ENCODE assay signal across 29 cellular contexts in genomic region chr2:73746015-73746876, GRCh38. TPM values are rescaled to one million over a fixed set of nuclear protein-coding genes. Genes with fewer than 3 reads are reported as not detected.
A peak's percentile ranks its signal among the peaks of the same experiment; 100 is the strongest.
DNase-seq lines count a peak whose midpoint lies in the region; ATAC-seq and TF ChIP-seq lines count a peak whose summit lies in the region.
"Had no signal": no experiment of that assay in that cellular context is flagged by ENCODE, and none has a peak within 500 bp of the region (broad histone marks: within the 10 kb centered on the region; RNA-seq: fewer than 3 reads in every experiment).

No MANE protein-coding gene starts in this region.

- no peak overlapping the region for H3K56ac ChIP-seq in H9 (ENCODE audit: insufficient read length, low read depth, low read length)

- H3K36me3 ChIP-seq in WERI-Rb-1, result peaks cover 21% of the 10 kb centered on the region

- no CpG with 5 or more reads among the region's 11 CpGs for WGBS in H9 (ENCODE audit: extremely low coverage, insufficient read length, low lambda C conversion rate)

- no peak overlapping the region for H4K5ac ChIP-seq in H9 (ENCODE audit: insufficient read length, low read depth, low read length)

- H3K4me1 ChIP-seq in H9 (ENCODE audit: insufficient read depth, low read length) (no peaks in the 10 kb centered on the region), foreskin keratinocyte (no peaks in the 10 kb centered on the region)
- H3K4me1 ChIP-seq: BLaER1 treated with 17β-estradiol and CSF1 and Interleukin-3, amounts not matched to agents 10 nM and 100 nM; gastrocnemius medialis; suprapubic skin had no signal

- no peaks in the 10 kb centered on the region for H3K9me3 ChIP-seq in H9 (ENCODE audit: control insufficient read depth, low read depth, low read length)
- no peaks in the 10 kb centered on the region for H3K9me3 ChIP-seq in WERI-Rb-1 (ENCODE audit: severe bottlenecking)
- H3K9me3 ChIP-seq: gastrocnemius medialis, SK-N-SH, suprapubic skin had no signal

- no peaks in the 10 kb centered on the region for H3K9me3 Mint-ChIP-seq in H9
- H3K9me3 Mint-ChIP-seq in natural killer cell treated with Interleukin-12 subunit alpha and Interleukin-12 subunit beta and Interleukin-15 and Interleukin-18, amount 100 ng/mL, for 72 hours, result no peaks in the 10 kb centered on the region
- H3K9me3 Mint-ChIP-seq: activated CD4-positive, alpha-beta memory T cell treated with anti-CD3 and anti-CD28 coated beads for 36 hours; activated T-cell treated with anti-CD3 and anti-CD28 coated beads, Interleukin-2, amount 50 U/mL, for 72 hours; HFFc6; T-helper 1 cell treated with Interleukin-12 subunit alpha and Interleukin-12 subunit beta and Interleukin-4 antibody, amounts not matched to agents 30 μg/mL and 1 μg/mL, for 36 hours had no signal

- H3K79me2 ChIP-seq in H9 (ENCODE audit: insufficient read depth, low read length), result no peaks in the 10 kb centered on the region
- H3K79me2 ChIP-seq: hepatocyte had no signal

- H2BK120ac ChIP-seq in H9 (ENCODE audit: low read depth, low read length, poor library complexity, severe bottlenecking), result no peak overlapping the region

- ATAC-seq in foreskin keratinocyte (no peak), GM19455 (IDR thresholded peaks at IDR 0.05; ENCODE audit: unreplicated experiment) (no peak)
- no peak for ATAC-seq in natural killer cell treated with Interleukin-12 subunit alpha and Interleukin-12 subunit beta and Interleukin-15 and Interleukin-18, amount 100 ng/mL, for 72 hours
- ATAC-seq: activated T-cell treated with anti-CD3 and anti-CD28 coated beads, Interleukin-2, amount 50 U/mL, for 72 hours; gastrocnemius medialis; stimulated activated naive B cell treated with anti-CD40 and anti-IgM and Interleukin-4, amounts not matched to agents 10 μg/mL and 1 μg/mL and 100 μg/mL, for 72 hours had no signal

- no peaks in the 10 kb centered on the region for H3K23me2 ChIP-seq in H9 (ENCODE audit: insufficient read length, low read depth, low read length, poor library complexity, severe bottlenecking)

- no peak overlapping the region for H2AFZ ChIP-seq in H9 (ENCODE audit: low read length)
- H2AFZ ChIP-seq: hepatocyte had no signal

- H2BK15ac ChIP-seq in H9 (ENCODE audit: low read depth, low read length), result no peak overlapping the region

- H2BK20ac ChIP-seq in H9 (ENCODE audit: low read depth, low read length, poor library complexity, severe bottlenecking), result no peak overlapping the region

- H3K27ac Mint-ChIP-seq in H9, result no peak overlapping the region
- H3K27ac Mint-ChIP-seq in natural killer cell treated with Interleukin-12 subunit alpha and Interleukin-12 subunit beta and Interleukin-15 and Interleukin-18, amount 100 ng/mL, for 72 hours, result peak overlapping the region in 1 of 2 donors; percentile 75
- H3K27ac Mint-ChIP-seq: activated CD4-positive, alpha-beta memory T cell treated with anti-CD3 and anti-CD28 coated beads for 36 hours; HFFc6; stimulated activated naive B cell treated with anti-CD40 and anti-IgM and Interleukin-4, amounts not matched to agents 10 μg/mL and 1 μg/mL and 100 μg/mL, for 72 hours; T-helper 1 cell treated with Interleukin-12 subunit alpha and Interleukin-12 subunit beta and Interleukin-4 antibody, amounts not matched to agents 30 μg/mL and 1 μg/mL, for 36 hours had no signal

- H3K79me1 ChIP-seq in H9 (ENCODE audit: insufficient read depth, low read depth, low read length, poor library complexity, severe bottlenecking), result no peaks in the 10 kb centered on the region

- no peak overlapping the region for H2AK5ac ChIP-seq in H9 (ENCODE audit: insufficient read length, low read length)

- no peak overlapping the region for H3K14ac ChIP-seq in H9 (ENCODE audit: insufficient read depth, low read length)

- H3K27me3 ChIP-seq in H9 (ENCODE audit: insufficient read depth, low read length), result no peaks in the 10 kb centered on the region; the same call in 1 of the 2 replicates
- H3K27me3 ChIP-seq in WERI-Rb-1 (ENCODE audit: insufficient read depth, low read depth, severe bottlenecking), result no peaks in the 10 kb centered on the region
- H3K27me3 ChIP-seq in foreskin keratinocyte, result no peaks in the 10 kb centered on the region
- H3K27me3 ChIP-seq: BLaER1 treated with 17β-estradiol and CSF1 and Interleukin-3, amounts not matched to agents 10 nM and 100 nM; dorsolateral prefrontal cortex; gastrocnemius medialis; hepatocyte; suprapubic skin had no signal

- H3K27ac ChIP-seq in H9 (ENCODE audit: insufficient read length, low read depth, low read length) (no peak overlapping the region), WERI-Rb-1 (no peak overlapping the region), foreskin keratinocyte (no peak overlapping the region)
- H3K27ac ChIP-seq: BLaER1 treated with 17β-estradiol and CSF1 and Interleukin-3, amounts not matched to agents 10 nM and 100 nM; gastrocnemius medialis; hepatocyte; suprapubic skin had no signal

- H3K4me3 Mint-ChIP-seq in H9, result no peak overlapping the region
- H3K4me3 Mint-ChIP-seq in natural killer cell treated with Interleukin-12 subunit alpha and Interleukin-12 subunit beta and Interleukin-15 and Interleukin-18, amount 100 ng/mL, for 72 hours, result peak overlapping the region; percentile 1
- H3K4me3 Mint-ChIP-seq: activated CD4-positive, alpha-beta memory T cell treated with anti-CD3 and anti-CD28 coated beads for 36 hours; activated T-cell treated with anti-CD3 and anti-CD28 coated beads, Interleukin-2, amount 50 U/mL, for 72 hours; HFFc6; stimulated activated naive B cell treated with anti-CD40 and anti-IgM and Interleukin-4, amounts not matched to agents 10 μg/mL and 1 μg/mL and 100 μg/mL, for 72 hours; T-helper 1 cell treated with Interleukin-12 subunit alpha and Interleukin-12 subunit beta and Interleukin-4 antibody, amounts not matched to agents 30 μg/mL and 1 μg/mL, for 36 hours had no signal

- no peak overlapping the region for H3K9ac ChIP-seq in H9 (ENCODE audit: extremely low read depth, insufficient read length, low read length)
- H3K9ac ChIP-seq: BLaER1 treated with 17β-estradiol and CSF1 and Interleukin-3, amounts not matched to agents 10 nM and 100 nM; SK-N-SH had no signal

- peaks cover 18% of the 10 kb centered on the region for H3K27me3 Mint-ChIP-seq in H9 (ENCODE audit: low read depth)
- no peaks in the 10 kb centered on the region for H3K27me3 Mint-ChIP-seq in natural killer cell treated with Interleukin-12 subunit alpha and Interleukin-12 subunit beta and Interleukin-15 and Interleukin-18, amount 100 ng/mL, for 72 hours
- H3K27me3 Mint-ChIP-seq: activated CD4-positive, alpha-beta memory T cell treated with anti-CD3 and anti-CD28 coated beads for 36 hours; stimulated activated naive B cell treated with anti-CD40 and anti-IgM and Interleukin-4, amounts not matched to agents 10 μg/mL and 1 μg/mL and 100 μg/mL, for 72 hours had no signal

- no peak overlapping the region for H3K18ac ChIP-seq in H9 (ENCODE audit: insufficient read length, low read depth, low read length)

- H3K4ac ChIP-seq in H9 (ENCODE audit: low read depth, low read length), result no peak overlapping the region

- no peak overlapping the region for H3T11ph ChIP-seq in H9 (ENCODE audit: low read length)

- no peak overlapping the region for H4K8ac ChIP-seq in H9 (replicated peaks; ENCODE audit: insufficient read length, low read depth, low read length)

- no peaks in the 10 kb centered on the region for H4K20me1 ChIP-seq in H9 (ENCODE audit: control insufficient read depth, insufficient read depth, insufficient read length)
- H4K20me1 ChIP-seq: BLaER1 treated with 17β-estradiol and CSF1 and Interleukin-3, amounts not matched to agents 10 nM and 100 nM had no signal

- H3K4me3 ChIP-seq in WERI-Rb-1 (ENCODE audit: low read depth, low read length), result no peak overlapping the region
- H3K4me3 ChIP-seq: BLaER1 treated with 17β-estradiol and CSF1 and Interleukin-3, amounts not matched to agents 10 nM and 100 nM; dorsolateral prefrontal cortex; gastrocnemius medialis; hepatocyte; suprapubic skin had no signal

- peaks cover 7 to 18% (median 11%) of the 10 kb centered on the region in 3 experiments; a peak in 6 of 7 replicates for H3K36me3 Mint-ChIP-seq in H9 (ENCODE audit: insufficient read depth in 1 of 3, low read depth in 3 of 3)
- H3K36me3 Mint-ChIP-seq in natural killer cell treated with Interleukin-12 subunit alpha and Interleukin-12 subunit beta and Interleukin-15 and Interleukin-18, amount 100 ng/mL, for 72 hours, result peaks cover 26% of the 10 kb centered on the region

- H3K23ac ChIP-seq in H9 (ENCODE audit: insufficient read length, low read depth, low read length), result no peak overlapping the region

- TF ChIP-seq CTCF in H9 (conservative IDR thresholded peaks at IDR 0.05) (peak; percentile 45; the same call in 2 of the 3 replicates), WERI-Rb-1 (IDR thresholded peaks at IDR 0.05; ENCODE audit: low read depth, low read length) (peak; percentile 25; the same call in 1 of the 2 replicates), foreskin keratinocyte (conservative IDR thresholded peaks at IDR 0.05) (peak; percentile 7)

- no peak overlapping the region for H3K4me2 ChIP-seq in H9 (ENCODE audit: insufficient read depth, insufficient read length, low read length)
- H3K4me2 ChIP-seq: BLaER1 treated with 17β-estradiol and CSF1 and Interleukin-3, amounts not matched to agents 10 nM and 100 nM; hepatocyte; SK-N-SH had no signal

- no peak overlapping the region for H2BK12ac ChIP-seq in H9 (ENCODE audit: insufficient read length, low read depth, low read length)

- peaks cover 6 to 7% of the 10 kb centered on the region in 2 experiments; a peak in 3 of 4 replicates for H3K4me1 Mint-ChIP-seq in H9
- peaks cover 25 to 27% of the 10 kb centered on the region in 2 donors for H3K4me1 Mint-ChIP-seq in natural killer cell treated with Interleukin-12 subunit alpha and Interleukin-12 subunit beta and Interleukin-15 and Interleukin-18, amount 100 ng/mL, for 72 hours (ENCODE audit: low read depth in 2 of 2)
- H3K4me1 Mint-ChIP-seq: stimulated activated naive B cell treated with anti-CD40 and anti-IgM and Interleukin-4, amounts not matched to agents 10 μg/mL and 1 μg/mL and 100 μg/mL, for 72 hours had no signal

- DNase-seq in H9, result peak; percentile 33
- no peak for DNase-seq in WERI-Rb-1
- DNase-seq in foreskin keratinocyte, result no peak
- DNase-seq in natural killer cell treated with Interleukin-12 subunit alpha and Interleukin-12 subunit beta and Interleukin-15 and Interleukin-18, amount 100 ng/mL, for 72 hours (ENCODE audit: low spot score), result no peak
- no peak for DNase-seq in activated CD4-positive, alpha-beta T cell treated with anti-CD3 and anti-CD28 coated beads for 48 hours
- DNase-seq in DMS79 (lab: John Stamatoyannopoulos, UW), result no peak
- DNase-seq in AG20443 (ENCODE audit: low spot score), result no peak
- DNase-seq: activated CD4-positive, alpha-beta memory T cell treated with anti-CD3 and anti-CD28 coated beads for 36 hours; activated CD4-positive, CD25-positive, alpha-beta regulatory T cell treated with anti-CD3 and anti-CD28 coated beads, Interleukin-2, amount 50 U/mL, for 72 hours; activated T-cell treated with anti-CD3 and anti-CD28 coated beads, Interleukin-2, amount 50 U/mL, for 72 hours; gastrocnemius medialis; HFFc6; KG1; NCI-H2029; NCI-H2227 treated with DMSO at 0.1 percent for 48 hours; NCI-H526; SK-N-SH; stimulated activated naive B cell treated with anti-CD40 and anti-IgM and Interleukin-4, amounts not matched to agents 10 μg/mL and 1 μg/mL and 100 μg/mL, for 72 hours had no signal

- no peak overlapping the region for H2BK5ac ChIP-seq in H9 (ENCODE audit: insufficient read length, low read length)

- H4K91ac ChIP-seq in H9 (ENCODE audit: insufficient read length, low read depth, low read length), result no peak overlapping the region

RNA-seq across cellular contexts. Expression of gene TPRKB, which starts 9.1 kb away (rescaled TPM):
- total RNA-seq in H9 (2021) (38.7 and 44.7 TPM in 2 replicates), foreskin keratinocyte (46.1 TPM in 2 replicates)
- 60.3 and 67.9 TPM in 2 replicates for polyA plus RNA-seq in foreskin keratinocyte
- total RNA-seq in natural killer cell treated with Interleukin-12 subunit alpha and Interleukin-12 subunit beta and Interleukin-15 and Interleukin-18, amount 100 ng/mL, for 72 hours, result 10 to 100 TPM; 20.0 to 25.2 TPM

RNA-seq across cellular contexts. Expression of gene DUSP11, which starts 33.7 kb away (rescaled TPM):
- total RNA-seq in H9 (2021), result 21.4 and 22.8 TPM in 2 replicates
- 71.0 and 88.9 TPM in 2 replicates for total RNA-seq in foreskin keratinocyte
- polyA plus RNA-seq in foreskin keratinocyte, result 64.1 and 73.5 TPM in 2 replicates
- total RNA-seq in natural killer cell treated with Interleukin-12 subunit alpha and Interleukin-12 subunit beta and Interleukin-15 and Interleukin-18, amount 100 ng/mL, for 72 hours, result 10 to 100 TPM; 30.7 to 50.1 TPM

RNA-seq across cellular contexts. Expression of gene C2orf78, which starts 37.7 kb away (rescaled TPM):
- total RNA-seq in H9 (2021) (0.07 and 0.09 TPM in 2 replicates), foreskin keratinocyte (not detected in 2 replicates)
- not detected in 2 replicates for polyA plus RNA-seq in foreskin keratinocyte
- not detected for total RNA-seq in natural killer cell treated with Interleukin-12 subunit alpha and Interleukin-12 subunit beta and Interleukin-15 and Interleukin-18, amount 100 ng/mL, for 72 hours
- total RNA-seq: activated CD4-positive, alpha-beta memory T cell treated with anti-CD3 and anti-CD28 coated beads for 36 hours; activated T-cell treated with anti-CD3 and anti-CD28 coated beads, Interleukin-2, amount 50 U/mL, for 72 hours; dorsolateral prefrontal cortex; hepatocyte; HFFc6; HT1080; MCF 10A; mesenteric fat pad; skeletal muscle tissue; suprapubic skin; urinary bladder had no signal
- polyA plus RNA-seq: hepatocyte, urinary bladder had no signal
